Comparison of ENCODE assay signal across 21 cellular contexts in genomic region chr7:40268836-40269235, GRCh38.
A peak's percentile ranks its signal among the peaks of the same experiment; 100 is the strongest.
DNase-seq lines count a peak whose midpoint lies in the region; ATAC-seq and TF ChIP-seq lines count a peak whose summit lies in the region.
"Had no signal": no experiment of that assay in that cellular context is flagged by ENCODE, and none has a peak within 500 bp of the region (broad histone marks: within the 10 kb centered on the region; RNA-seq: fewer than 3 reads in every experiment).

No MANE protein-coding gene starts in this region.

- peaks cover 0 to 5% of the 10 kb centered on the region in 2 donors for H3K27me3 Mint-ChIP-seq in natural killer cell (ENCODE audit: low read depth in 2 of 2)
- peaks cover 0 to 7% of the 10 kb centered on the region in 2 donors for H3K27me3 Mint-ChIP-seq in natural killer cell treated with Interleukin-12 subunit alpha and Interleukin-12 subunit beta and Interleukin-15 and Interleukin-18, amount 100 ng/mL, for 72 hours
- H3K27me3 Mint-ChIP-seq: CD4-positive, alpha-beta memory T cell; central memory CD8-positive, alpha-beta T cell; progenitor cell of endocrine pancreas; stimulated activated memory B cell treated with anti-CD40 and anti-IgM and Interleukin-4, amounts not matched to agents 10 μg/mL and 1 μg/mL and 100 μg/mL, for 72 hours had no signal

- H3K4me1 ChIP-seq in lower lobe of right lung: no peaks in the 10 kb centered on the region
- H3K4me1 ChIP-seq: esophagus squamous epithelium had no signal

- TF ChIP-seq CTCF in natural killer cell (IDR thresholded peaks at IDR 0.05): no peak
- no peak for TF ChIP-seq CTCF in lower lobe of right lung (IDR thresholded peaks at IDR 0.05)

- H3K27ac Mint-ChIP-seq in natural killer cell: no peak overlapping the region
- H3K27ac Mint-ChIP-seq in natural killer cell treated with Interleukin-12 subunit alpha and Interleukin-12 subunit beta and Interleukin-15 and Interleukin-18, amount 100 ng/mL, for 72 hours: no peak overlapping the region
- H3K27ac Mint-ChIP-seq: CD4-positive, alpha-beta memory T cell; naive B cell; progenitor cell of endocrine pancreas; stimulated activated memory B cell treated with anti-CD40 and anti-IgM and Interleukin-4, amounts not matched to agents 10 μg/mL and 1 μg/mL and 100 μg/mL, for 72 hours had no signal

- no peaks in the 10 kb centered on the region for H3K9me3 ChIP-seq in lower lobe of right lung
- H3K9me3 ChIP-seq: esophagus squamous epithelium had no signal

- H3K36me3 Mint-ChIP-seq in natural killer cell: no peaks in the 10 kb centered on the region
- H3K36me3 Mint-ChIP-seq in natural killer cell treated with Interleukin-12 subunit alpha and Interleukin-12 subunit beta and Interleukin-15 and Interleukin-18, amount 100 ng/mL, for 72 hours: no peaks in the 10 kb centered on the region
- H3K36me3 Mint-ChIP-seq: CD4-positive, alpha-beta memory T cell; naive B cell; stimulated activated memory B cell treated with anti-CD40 and anti-IgM and Interleukin-4, amounts not matched to agents 10 μg/mL and 1 μg/mL and 100 μg/mL, for 72 hours had no signal

- H3K4me3 ChIP-seq in lower lobe of right lung: no peak overlapping the region
- H3K4me3 ChIP-seq: esophagus squamous epithelium had no signal

- no peak overlapping the region for H3K4me3 Mint-ChIP-seq in natural killer cell
- no peak overlapping the region for H3K4me3 Mint-ChIP-seq in natural killer cell treated with Interleukin-12 subunit alpha and Interleukin-12 subunit beta and Interleukin-15 and Interleukin-18, amount 100 ng/mL, for 72 hours
- H3K4me3 Mint-ChIP-seq: CD4-positive, alpha-beta memory T cell; central memory CD8-positive, alpha-beta T cell; naive B cell; stimulated activated memory B cell treated with anti-CD40 and anti-IgM and Interleukin-4, amounts not matched to agents 10 μg/mL and 1 μg/mL and 100 μg/mL, for 72 hours had no signal

- DNase-seq in natural killer cell (no peak), SKM-1 treated with dmso at 0.1 percent for 144 hours (lab: John Stamatoyannopoulos, UW; ENCODE audit: unreplicated experiment) (peak; percentile 97), lower lobe of right lung (no peak)
- no peak for DNase-seq in natural killer cell treated with Interleukin-12 subunit alpha and Interleukin-12 subunit beta and Interleukin-15 and Interleukin-18, amount 100 ng/mL, for 72 hours (ENCODE audit: low spot score)
- DNase-seq in stimulated activated CD4-positive, alpha-beta T cell treated with anti-CD3 and anti-CD28 coated beads, Interleukin-4, amount 100 ng/mL, for 24 hours: no peak
- DNase-seq in activated naive CD4-positive, alpha-beta T cell treated with Interleukin-2 at 50 U/mL for 16 hours: no peak
- DNase-seq: activated CD4-positive, alpha-beta T cell treated with anti-CD3 and anti-CD28 coated beads, Interleukin-2, amount 50 U/mL, for 1 hour; CD4-positive, alpha-beta memory T cell; DMS53; effector CD8-positive, alpha-beta T cell; esophagus squamous epithelium; GOT3; MM.1S; naive B cell; NCI-H1930; NCI-H446 treated with DMSO at 0.1 percent for 48 hours had no signal

- intact Hi-C loops in natural killer cell (cut with micrococcal nuclease): no loop called here
- intact Hi-C loops in lower lobe of right lung (cut with DNase I): no loop called here

- H3K27me3 ChIP-seq in lower lobe of right lung (ENCODE audit: low read depth): no peaks in the 10 kb centered on the region
- H3K27me3 ChIP-seq: esophagus squamous epithelium had no signal

- ATAC-seq in natural killer cell: peak in 2 of 3 donors; percentile 46 to 87
- no peak for ATAC-seq in natural killer cell treated with Interleukin-12 subunit alpha and Interleukin-12 subunit beta and Interleukin-15 and Interleukin-18, amount 100 ng/mL, for 72 hours
- peak; percentile 85 to 92 for ATAC-seq in lower lobe of right lung
- ATAC-seq in GM18861 (IDR thresholded peaks at IDR 0.05; ENCODE audit: unreplicated experiment): no peak
- no peak for ATAC-seq in HG03139 (IDR thresholded peaks at IDR 0.05; ENCODE audit: unreplicated experiment)
- ATAC-seq: stimulated activated memory B cell treated with anti-CD40 and anti-IgM and Interleukin-4, amounts not matched to agents 10 μg/mL and 1 μg/mL and 100 μg/mL, for 72 hours had no signal

- peaks cover 0 to 3% of the 10 kb centered on the region in 2 donors for H3K4me1 Mint-ChIP-seq in natural killer cell
- no peaks in the 10 kb centered on the region for H3K4me1 Mint-ChIP-seq in natural killer cell treated with Interleukin-12 subunit alpha and Interleukin-12 subunit beta and Interleukin-15 and Interleukin-18, amount 100 ng/mL, for 72 hours (ENCODE audit: low read depth in 2 of 2)
- H3K4me1 Mint-ChIP-seq: central memory CD8-positive, alpha-beta T cell; naive B cell; stimulated activated memory B cell treated with anti-CD40 and anti-IgM and Interleukin-4, amounts not matched to agents 10 μg/mL and 1 μg/mL and 100 μg/mL, for 72 hours had no signal

- H3K9me3 Mint-ChIP-seq in natural killer cell: no peaks in the 10 kb centered on the region
- H3K9me3 Mint-ChIP-seq in natural killer cell treated with Interleukin-12 subunit alpha and Interleukin-12 subunit beta and Interleukin-15 and Interleukin-18, amount 100 ng/mL, for 72 hours: peaks cover 4% of the 10 kb centered on the region
- H3K9me3 Mint-ChIP-seq: CD4-positive, alpha-beta memory T cell; central memory CD8-positive, alpha-beta T cell; stimulated activated memory B cell treated with anti-CD40 and anti-IgM and Interleukin-4, amounts not matched to agents 10 μg/mL and 1 μg/mL and 100 μg/mL, for 72 hours had no signal

- no peaks in the 10 kb centered on the region for H3K36me3 ChIP-seq in lower lobe of right lung
- H3K36me3 ChIP-seq: esophagus squamous epithelium had no signal

- H3K27ac ChIP-seq in lower lobe of right lung: no peak overlapping the region
- H3K27ac ChIP-seq: esophagus squamous epithelium had no signal

Comparison
In these comparisons a context has a peak if more than half of its experiments do, and no peak if none do; other contexts are left out.
1. ATAC-seq: peak in natural killer cell (2 of 3) and lower lobe of right lung (2 of 2); none in natural killer cell treated with Interleukin-12 subunit alpha and Interleukin-12 subunit beta and Interleukin-15 and Interleukin-18, amount 100 ng/mL, for 72 hours (0 of 2), GM18861 (single experiment) and HG03139 (single experiment).